In genomic region chr2:204722207-204722606, GRCh38 we compare ENCODE assay signal across 27 cellular contexts.
"Had no signal": no experiment of that assay in that cellular context is flagged by ENCODE, and none has a peak within 500 bp of the region (broad histone marks: within the 10 kb centered on the region; RNA-seq: fewer than 3 reads in every experiment).

No MANE protein-coding gene starts in this region.

- DNase-seq: activated CD4-positive, alpha-beta T cell treated with anti-CD3 and anti-CD28 coated beads, Interleukin-2, amount 10 ng/mL, durations not matched to agents 24 days and 14 days; activated CD4-positive, alpha-beta T cell treated with anti-CD3 and anti-CD28 coated beads, Interleukin-2, amount 50 U/mL, for 4 hours; activated CD8-positive, alpha-beta T cell treated with anti-CD3 and anti-CD28 coated beads for 36 hours; activated gamma-delta T cell; activated naive CD4-positive, alpha-beta T cell treated with Interleukin-2 at 50 U/mL for 16 hours; activated naive CD8-positive, alpha-beta T cell treated with anti-CD3 and anti-CD28 coated beads, Interleukin-2, amount 10 ng/mL, durations not matched to agents 7 days and 5 days; activated T-cell treated with anti-CD3 and anti-CD28 coated beads, Interleukin-2, amount 50 U/mL, for 24 hours; adrenal gland; caudate nucleus; cerebellar nuclear complex; NCI-H1092 treated with DMSO at 0.1 percent for 48 hours; NCI-H1417; NCI-H146; NCI-H187; NCI-H2081; NCI-H2171 treated with DMSO at 0.1 percent for 48 hours; NCI-H226; NCI-H446 treated with DMSO at 0.1 percent for 48 hours; NCI-H524; NCI-H69; NCI-H82; SHP77; SJCRH30; SK-N-SH had no signal

- H3K4me3 ChIP-seq: adrenal gland, SJCRH30 had no signal

- H3K9me3 ChIP-seq: adrenal gland, SJCRH30, SK-N-SH had no signal

- H3K4me1 ChIP-seq: adrenal gland, SJCRH30 had no signal

- ATAC-seq: activated CD8-positive, alpha-beta T cell treated with anti-CD3 and anti-CD28 coated beads for 36 hours; Panc1 had no signal

- H3K27me3 ChIP-seq: adrenal gland, SJCRH30 had no signal

- FAIRE-seq: bronchial epithelial cell, TTC549 had no signal

- H3K9ac ChIP-seq: SK-N-SH had no signal

- H3K36me3 ChIP-seq: adrenal gland, SJCRH30 had no signal
